8 cellular contexts compared by ENCODE assay signal in genomic region chr6:26401987-26402658, GRCh38. TPM values are rescaled to one million over a fixed set of nuclear protein-coding genes. Genes with fewer than 3 reads are reported as not detected.
A peak's percentile ranks its signal among the peaks of the same experiment; 100 is the strongest.
DNase-seq lines count a peak whose midpoint lies in the region; ATAC-seq, FAIRE-seq and TF ChIP-seq lines count a peak whose summit lies in the region.

Gene BTN3A1 (plus strand): TSS chr6:26402275. CDS start chr6:26405564, 3,289 bp downstream.

- peak within 1 kb of the TSS; percentile 93 for H3K4me3 Mint-ChIP-seq in chondrocyte (ENCODE audit: unreplicated experiment)

- H3K27me3 ChIP-seq in AG04450 (ENCODE audit: control insufficient read depth, insufficient read depth, low read length), result no peaks in the 10 kb centered on the region

- H3K27ac ChIP-seq in AG04450 (ENCODE audit: low read depth, low read length) (peak within 1 kb of the TSS; percentile 80), kidney (ENCODE audit: low read depth in 2 of 2, low read length in 2 of 2) (peak within 1 kb of the TSS; percentile 79 to 94)

- H3K27me3 Mint-ChIP-seq in chondrocyte (ENCODE audit: low read depth), result no peaks in the 10 kb centered on the region

- POLR2A ChIA-PET in AG04450 (lab: Yijun Ruan, JAX), result no interaction called here

- H3K9me3 Mint-ChIP-seq in chondrocyte (ENCODE audit: low read depth), result no peaks in the 10 kb centered on the region

- CTCF ChIA-PET in AG04450 (lab: Charles Lee), result no interaction called here

- H3K4me3 ChIP-seq in AG04450 (ENCODE audit: low read depth, low read length) (peak within 1 kb of the TSS; percentile 67), kidney (ENCODE audit: low read length in 2 of 2) (peak within 1 kb of the TSS; percentile 82 to 90)

- H3K36me3 ChIP-seq in kidney (ENCODE audit: control insufficient read depth in 1 of 2, insufficient read depth in 2 of 2, low read length in 2 of 2), result peaks cover 5 to 7% of the 10 kb centered on the region in 2 donors

- H3K4me1 ChIP-seq in kidney (ENCODE audit: control insufficient read depth in 1 of 2, insufficient read depth in 1 of 2, low read depth in 1 of 2, low read length in 2 of 2), result no peaks in the 10 kb centered on the region

- ATAC-seq in GM18870 (IDR thresholded peaks at IDR 0.05; ENCODE audit: unreplicated experiment), result peak; percentile 90
- ATAC-seq in HG03103 (IDR thresholded peaks at IDR 0.05; ENCODE audit: low read depth, unreplicated experiment), result peak; percentile 79
- peak; percentile 95 for ATAC-seq in activated CD4-positive, CD25-positive, alpha-beta regulatory T cell treated with anti-CD3 and anti-CD28 coated beads, Interleukin-2, amount 50 U/mL, for 24 hours

- TF ChIP-seq CTCF in AG04450 (IDR thresholded peaks at IDR 0.05; ENCODE audit: low read depth, low read length), result no peak
- TF ChIP-seq CTCF in chondrocyte (IDR thresholded peaks at IDR 0.05), result no peak
- TF ChIP-seq CTCF in kidney (IDR thresholded peaks at IDR 0.05; ENCODE audit: borderline replicate concordance, extremely low read depth, insufficient read depth), result no peak

- peak; percentile 96 for FAIRE-seq in kidney (lab: Jason Lieb, UNC)

- peaks cover 4% of the 10 kb centered on the region for H3K36me3 Mint-ChIP-seq in chondrocyte (ENCODE audit: low read depth)

- H3K27ac Mint-ChIP-seq in chondrocyte (ENCODE audit: unreplicated experiment), result peak within 1 kb of the TSS; percentile 98

- intact Hi-C loops in kidney (cut with DNase I), result no loop called here

- peak; percentile 24 for DNase-seq in AG04450 (ENCODE audit: low read depth, low spot score)
- DNase-seq in NCI-H345 (lab: John Stamatoyannopoulos, UW), result peak; percentile 75
- DNase-seq in chondrocyte (ENCODE audit: low spot score), result no peak
- DNase-seq in kidney, result peak; percentile 87
- DNase-seq in stimulated activated CD4-positive, alpha-beta T cell treated with anti-CD3 and anti-CD28 coated beads, Interleukin-15, amount 100 ng/mL, for 24 hours, result peak; percentile 80

- peaks cover 12% of the 10 kb centered on the region for H3K4me1 Mint-ChIP-seq in chondrocyte (ENCODE audit: low read depth)

- peak within 1 kb of the TSS; percentile 69 to 71 for H3K9ac ChIP-seq in kidney (ENCODE audit: low read length in 2 of 2)

- H3K9me3 ChIP-seq in AG04450 (ENCODE audit: control insufficient read depth, insufficient read depth, low read length) (no peaks in the 10 kb centered on the region), kidney (ENCODE audit: control insufficient read depth in 1 of 2, low read length in 2 of 2) (no peaks in the 10 kb centered on the region)

RNA-seq across cellular contexts. Expression of gene BTN3A1, which starts in this region (rescaled TPM):
- 32.3 and 32.7 TPM in 2 replicates for polyA plus RNA-seq in AG04450 (2011; rRNA removed)
- 40.9 and 57.1 TPM in 2 replicates for polyA minus RNA-seq in AG04450 (2011; rRNA and poly(A)+ RNA removed)
- 10.9 to 19.3 TPM (median 11.6 TPM) in 3 replicates for total RNA-seq in chondrocyte
- 23.1 TPM for total RNA-seq in kidney
- 13.8 TPM for polyA plus RNA-seq in kidney (ENCODE audit: insufficient read depth, low read depth, low replicate concordance)
